21 cellular contexts compared by ENCODE assay signal in genomic region chr15:42193383-42193782, GRCh38. TPM values are rescaled to one million over a fixed set of nuclear protein-coding genes. Genes with fewer than 3 reads are reported as not detected.
"Had no signal": no experiment of that assay in that cellular context is flagged by ENCODE, and none has a peak within 500 bp of the region (broad histone marks: within the 10 kb centered on the region; RNA-seq: fewer than 3 reads in every experiment).

No MANE protein-coding gene starts in this region.

- H3K9me3 ChIP-seq: gastroesophageal sphincter, testis had no signal

- H3K9me3 Mint-ChIP-seq: dendritic cell treated with granulocyte-macrophage colony-stimulating factor and Interleukin-4, amounts not matched to agents 40 ng/mL and 50 ng/mL, for 4 days; neural crest cell; type B pancreatic cell had no signal

- H3K4me3 ChIP-seq: gastroesophageal sphincter, heart left ventricle, testis had no signal

- H3K27ac ChIP-seq: gastroesophageal sphincter, heart left ventricle, testis had no signal

- ATAC-seq: esophagus mucosa, gastroesophageal sphincter, heart left ventricle, left ventricle myocardium superior had no signal

- H3K27me3 ChIP-seq: gastroesophageal sphincter, heart left ventricle, testis had no signal

- H3K4me1 ChIP-seq: gastroesophageal sphincter had no signal

- H3K27ac Mint-ChIP-seq: dendritic cell treated with granulocyte-macrophage colony-stimulating factor and Interleukin-4, amounts not matched to agents 40 ng/mL and 50 ng/mL, for 4 days; type B pancreatic cell had no signal

- H3K27me3 Mint-ChIP-seq: dendritic cell treated with granulocyte-macrophage colony-stimulating factor and Interleukin-4, amounts not matched to agents 40 ng/mL and 50 ng/mL, for 4 days; progenitor cell of endocrine pancreas; type B pancreatic cell had no signal

- H3K4me3 Mint-ChIP-seq: dendritic cell treated with granulocyte-macrophage colony-stimulating factor and Interleukin-4, amounts not matched to agents 40 ng/mL and 50 ng/mL, for 4 days; neural crest cell; type B pancreatic cell had no signal

- H3K4me1 Mint-ChIP-seq: neural crest cell had no signal

- DNase-seq: activated CD4-positive, alpha-beta T cell treated with anti-CD3 and anti-CD28 coated beads for 1 hour; activated CD8-positive, alpha-beta memory T cell treated with anti-CD3 and anti-CD28 coated beads for 24 hours; activated gamma-delta T cell; effector CD8-positive, alpha-beta T cell; heart left ventricle; kidney glomerular epithelial cell; left ventricle myocardium superior; SIG-M5; stimulated activated CD4-positive, alpha-beta T cell treated with anti-CD3 and anti-CD28 coated beads, Interleukin-12 subunit alpha, Interleukin-12 subunit beta, amount 100 ng/mL, for 4 hours; stimulated activated CD4-positive, alpha-beta T cell treated with anti-CD3 and anti-CD28 coated beads, Interleukin-1b, Interleukin-23, amount 100 ng/mL, for 48 hours; testis had no signal

RNA-seq across cellular contexts. Expression of gene PLA2G4F, which starts 36.9 kb away (rescaled TPM):
- total RNA-seq: chondrocyte; myocyte; neural crest cell; osteoblast; T-helper 1 cell treated with Interleukin-12 subunit alpha and Interleukin-12 subunit beta and Interleukin-4 antibody, amounts not matched to agents 30 ng/mL and 1 ng/mL, for 36 hours had no signal
